Comparison of ENCODE assay signal across 8 cellular contexts in genomic region chr11:71563401-71563800, GRCh38. TPM values are rescaled to one million over a fixed set of nuclear protein-coding genes. Genes with fewer than 3 reads are reported as not detected.
A peak's percentile ranks its signal among the peaks of the same experiment; 100 is the strongest.
DNase-seq lines count a peak whose midpoint lies in the region; ATAC-seq and TF ChIP-seq lines count a peak whose summit lies in the region.

No MANE protein-coding gene starts in this region.

- DNase-seq in activated T-cell treated with anti-CD3 and anti-CD28 coated beads, Interleukin-2, amount 50 U/mL, for 48 hours, result peak; percentile 35 to 40
- DNase-seq in activated T-cell treated with anti-CD3 and anti-CD28 coated beads, Interleukin-2, amount 50 U/mL, for 4 hours, result no peak
- DNase-seq in MG63, result peak; percentile 31
- DNase-seq in astrocyte of the spinal cord (ENCODE audit: low read depth, low spot score), result peak; percentile 7
- peak; percentile 83 for DNase-seq in mesendoderm
- no peak for DNase-seq in SK-N-DZ (ENCODE audit: low spot score)
- no peak for DNase-seq in NCI-H146 treated with DMSO at 0.1 percent for 48 hours (lab: John Stamatoyannopoulos, UW; ENCODE audit: unreplicated experiment)

- H3K23ac ChIP-seq in mesendoderm (ENCODE audit: low read length), result no peak overlapping the region

- H3K9ac ChIP-seq in mesendoderm (ENCODE audit: low read length), result no peak overlapping the region

- H2BK15ac ChIP-seq in mesendoderm (replicated peaks; ENCODE audit: low read depth), result no peak overlapping the region

- no peaks in the 10 kb centered on the region for H3K9me3 Mint-ChIP-seq in activated T-cell treated with anti-CD3 and anti-CD28 coated beads, Interleukin-2, amount 50 U/mL, for 4 hours

- H3K79me2 ChIP-seq in mesendoderm (ENCODE audit: control insufficient read depth, insufficient read depth, low read length), result no peaks in the 10 kb centered on the region

- in situ Hi-C loops in astrocyte of the spinal cord (cut with HindIII; ENCODE audit: low sequenced_read_pairs), result no loop called here

- H3K4me3 ChIP-seq in MG63, result no peak overlapping the region
- H3K4me3 ChIP-seq in astrocyte of the spinal cord (ENCODE audit: low read depth, low read length), result no peak overlapping the region
- no peak overlapping the region for H3K4me3 ChIP-seq in mesendoderm (ENCODE audit: low read length)

- H3K27me3 ChIP-seq in MG63, result peaks cover 6% of the 10 kb centered on the region; the same call in 1 of the 2 replicates
- no peaks in the 10 kb centered on the region for H3K27me3 ChIP-seq in mesendoderm (ENCODE audit: insufficient read depth, low read length, poor library complexity)

- no peak overlapping the region for H2BK5ac ChIP-seq in mesendoderm (ENCODE audit: low read length)

- no peak overlapping the region for H4K8ac ChIP-seq in mesendoderm (ENCODE audit: low read depth, low read length)

- H3K18ac ChIP-seq in mesendoderm (ENCODE audit: low read length), result no peak overlapping the region

- H3K4me3 Mint-ChIP-seq in activated T-cell treated with anti-CD3 and anti-CD28 coated beads, Interleukin-2, amount 50 U/mL, for 4 hours, result no peak overlapping the region

- TF ChIP-seq CTCF in astrocyte of the spinal cord (IDR thresholded peaks at IDR 0.05; ENCODE audit: low read depth, low read length), result peak; percentile 37

- H3K4ac ChIP-seq in mesendoderm (ENCODE audit: low read depth, low read length), result no peak overlapping the region

- no peaks in the 10 kb centered on the region for H3K79me1 ChIP-seq in mesendoderm (ENCODE audit: low read length)

- no peak overlapping the region for H3K56ac ChIP-seq in mesendoderm (ENCODE audit: low read length)

- WGBS in mesendoderm (ENCODE audit: extremely low coverage, insufficient coverage, low lambda C conversion rate), result no CpG with 5 or more reads among the region's 8 CpGs

- H3K36me3 ChIP-seq in MG63, result no peaks in the 10 kb centered on the region
- no peaks in the 10 kb centered on the region for H3K36me3 ChIP-seq in mesendoderm (ENCODE audit: control insufficient read depth, insufficient read depth, low read length)

- H3K4me1 ChIP-seq in mesendoderm (ENCODE audit: control insufficient read depth, low read depth, low read length), result no peaks in the 10 kb centered on the region

- no peak for ATAC-seq in activated T-cell treated with anti-CD3 and anti-CD28 coated beads, Interleukin-2, amount 50 U/mL, for 4 hours
- no peak for ATAC-seq in HG03045 (IDR thresholded peaks at IDR 0.05; ENCODE audit: unreplicated experiment)

- H3K27ac ChIP-seq in mesendoderm (ENCODE audit: low read depth, low read length), result no peak overlapping the region

- no peak overlapping the region for H2BK120ac ChIP-seq in mesendoderm (ENCODE audit: low read depth, low read length)

- no peak overlapping the region for H3K4me2 ChIP-seq in mesendoderm (ENCODE audit: low read length)

- H3K27me3 Mint-ChIP-seq in activated T-cell treated with anti-CD3 and anti-CD28 coated beads, Interleukin-2, amount 50 U/mL, for 4 hours (ENCODE audit: low read depth), result peaks cover 46% of the 10 kb centered on the region

- no peaks in the 10 kb centered on the region for H3K9me3 ChIP-seq in MG63

- no peaks in the 10 kb centered on the region for H3K36me3 Mint-ChIP-seq in activated T-cell treated with anti-CD3 and anti-CD28 coated beads, Interleukin-2, amount 50 U/mL, for 4 hours (ENCODE audit: insufficient read depth)

- H3K4me1 Mint-ChIP-seq in activated T-cell treated with anti-CD3 and anti-CD28 coated beads, Interleukin-2, amount 50 U/mL, for 4 hours (ENCODE audit: low read depth), result no peaks in the 10 kb centered on the region

- no peak overlapping the region for H4K5ac ChIP-seq in mesendoderm (ENCODE audit: low read length)

- H2AK5ac ChIP-seq in mesendoderm (ENCODE audit: low read length), result no peak overlapping the region

RNA-seq across cellular contexts. Expression of gene KRTAP5-10, which starts 2.0 kb away (rescaled TPM):
- not detected for total RNA-seq in activated T-cell treated with anti-CD3 and anti-CD28 coated beads, Interleukin-2, amount 50 U/mL, for 4 hours
- total RNA-seq in MG63 (2014; rRNA removed; shearing (Covaris generic); ENCODE audit: low replicate concordance), result not detected in 2 replicates
- 0.03 TPM for polyA plus RNA-seq in mesendoderm (2013, experiment 1 of 2)
- polyA plus RNA-seq in mesendoderm (2013, experiment 2 of 2), result not detected
- not detected in 2 replicates for polyA plus RNA-seq in SK-N-DZ (2014; cell fraction: cytosol; rRNA removed)
- not detected in 2 replicates for polyA plus RNA-seq in SK-N-DZ (2014; cell fraction: nucleus; rRNA removed)

RNA-seq across cellular contexts. Expression of gene KRTAP5-9, which starts 15.2 kb away (rescaled TPM):
- not detected for total RNA-seq in activated T-cell treated with anti-CD3 and anti-CD28 coated beads, Interleukin-2, amount 50 U/mL, for 4 hours
- total RNA-seq in MG63 (2014; rRNA removed; shearing (Covaris generic); ENCODE audit: low replicate concordance), result not detected in 2 replicates
- not detected for polyA plus RNA-seq in mesendoderm (2013, experiment 1 of 2)
- polyA plus RNA-seq in mesendoderm (2013, experiment 2 of 2), result 0.03 TPM
- polyA plus RNA-seq in SK-N-DZ (2014; cell fraction: cytosol; rRNA removed), result not detected in 2 replicates
- polyA plus RNA-seq in SK-N-DZ (2014; cell fraction: nucleus; rRNA removed), result not detected in 2 replicates

RNA-seq across cellular contexts. Expression of gene KRTAP5-11, which starts 19.3 kb away (rescaled TPM):
- total RNA-seq in activated T-cell treated with anti-CD3 and anti-CD28 coated beads, Interleukin-2, amount 50 U/mL, for 4 hours, result not detected
- total RNA-seq in MG63 (2014; rRNA removed; shearing (Covaris generic); ENCODE audit: low replicate concordance), result not detected in 2 replicates
- not detected for polyA plus RNA-seq in mesendoderm (2013, experiment 1 of 2)
- not detected for polyA plus RNA-seq in mesendoderm (2013, experiment 2 of 2)
- polyA plus RNA-seq in SK-N-DZ (2014; cell fraction: cytosol; rRNA removed), result not detected in 2 replicates
- not detected in 2 replicates for polyA plus RNA-seq in SK-N-DZ (2014; cell fraction: nucleus; rRNA removed)

RNA-seq across cellular contexts. Expression of gene KRTAP5-8, which starts 25.6 kb away (rescaled TPM):
- total RNA-seq in activated T-cell treated with anti-CD3 and anti-CD28 coated beads, Interleukin-2, amount 50 U/mL, for 4 hours, result not detected
- total RNA-seq in MG63 (2014; rRNA removed; shearing (Covaris generic); ENCODE audit: low replicate concordance), result not detected in 2 replicates
- polyA plus RNA-seq in mesendoderm (2013, experiment 1 of 2), result not detected
- polyA plus RNA-seq in mesendoderm (2013, experiment 2 of 2), result not detected
- polyA plus RNA-seq in SK-N-DZ (2014; cell fraction: cytosol; rRNA removed), result not detected in 2 replicates
- not detected in 2 replicates for polyA plus RNA-seq in SK-N-DZ (2014; cell fraction: nucleus; rRNA removed)

RNA-seq across cellular contexts. Expression of gene KRTAP5-7, which starts 36.3 kb away (rescaled TPM):
- not detected for total RNA-seq in activated T-cell treated with anti-CD3 and anti-CD28 coated beads, Interleukin-2, amount 50 U/mL, for 4 hours
- total RNA-seq in MG63 (2014; rRNA removed; shearing (Covaris generic); ENCODE audit: low replicate concordance), result not detected in 2 replicates
- not detected for polyA plus RNA-seq in mesendoderm (2013, experiment 1 of 2)
- not detected for polyA plus RNA-seq in mesendoderm (2013, experiment 2 of 2)
- polyA plus RNA-seq in SK-N-DZ (2014; cell fraction: cytosol; rRNA removed), result not detected in 2 replicates
- polyA plus RNA-seq in SK-N-DZ (2014; cell fraction: nucleus; rRNA removed), result 0.17 TPM in 1 of 2 replicates, not detected in the other

Comparison
In these comparisons a context has a peak if more than half of its experiments do, and no peak if none do; other contexts are left out.
1. DNase-seq: peak in activated T-cell treated with anti-CD3 and anti-CD28 coated beads, Interleukin-2, amount 50 U/mL, for 48 hours (2 of 2), MG63 (single experiment), astrocyte of the spinal cord (single experiment) and mesendoderm (single experiment); none in activated T-cell treated with anti-CD3 and anti-CD28 coated beads, Interleukin-2, amount 50 U/mL, for 4 hours (single experiment), SK-N-DZ (single experiment) and NCI-H146 treated with DMSO at 0.1 percent for 48 hours (single experiment).